In genomic region chr6:33691456-33692077, GRCh38 we compare ENCODE assay signal across 1 cellular context.
TF ChIP-seq lines count a peak whose summit lies in the region.

No MANE protein-coding gene starts in this region.

TF ChIP-seq in HCT116, 20 proteins besides CTCF, POLR2A, EP300 and RAD21 (continued from another document):
- TF ChIP-seq POLR2AphosphoS5 (IDR thresholded peaks at IDR 0.05; ENCODE audit: low read depth, low read length), result 0 out of 2 replicates have a peak, but pooled peaks have one; percentile 17
- TF ChIP-seq SRF (IDR thresholded peaks at IDR 0.05; ENCODE audit: low read depth), result no peak
